13 cellular contexts compared by ENCODE assay signal in genomic region chr11:115676206-115676605, GRCh38.
A peak's percentile ranks its signal among the peaks of the same experiment; 100 is the strongest.
DNase-seq lines count a peak whose midpoint lies in the region; ATAC-seq and TF ChIP-seq lines count a peak whose summit lies in the region.
"Had no signal": no experiment of that assay in that cellular context is flagged by ENCODE, and none has a peak within 500 bp of the region (broad histone marks: within the 10 kb centered on the region; RNA-seq: fewer than 3 reads in every experiment).

No MANE protein-coding gene starts in this region.

- no peak for TF ChIP-seq POLR2A in gastrocnemius medialis (IDR thresholded peaks at IDR 0.05)

- H3K4me1 ChIP-seq in SJCRH30: peaks cover 25% of the 10 kb centered on the region
- H3K4me1 ChIP-seq in gastrocnemius medialis: peaks cover 2 to 8% of the 10 kb centered on the region in 2 donors

- no peak overlapping the region for H3K4me3 Mint-ChIP-seq in mesothelial cell of epicardium

- H3K4me3 ChIP-seq in SJCRH30: no peak overlapping the region
- no peak overlapping the region for H3K4me3 ChIP-seq in gastrocnemius medialis

- H3K27ac Mint-ChIP-seq in mesothelial cell of epicardium: peak overlapping the region; percentile 10

- in situ Hi-C loops in gastrocnemius medialis (cut with MboI; ENCODE audit: low sequenced_read_pairs in 4 of 4): no loop called here

- no peaks in the 10 kb centered on the region for H3K9me3 Mint-ChIP-seq in mesothelial cell of epicardium

- intact Hi-C loops in gastrocnemius medialis (cut with DNase I; ENCODE audit: low total_unique reads): loop anchor here (5.0 kb wide), 1 partner anchor 339 kb away; no protein-coding TSS in a partner anchor

- peaks cover 37% of the 10 kb centered on the region for H3K4me1 Mint-ChIP-seq in mesothelial cell of epicardium

- no peaks in the 10 kb centered on the region for H3K9me3 ChIP-seq in SJCRH30 (replicated peaks)
- no peaks in the 10 kb centered on the region for H3K9me3 ChIP-seq in gastrocnemius medialis
- H3K9me3 ChIP-seq: BE2C had no signal

- H3K27me3 ChIP-seq in SJCRH30 (no peaks in the 10 kb centered on the region), gastrocnemius medialis (no peaks in the 10 kb centered on the region)
- H3K27me3 ChIP-seq: BE2C had no signal

- no peaks in the 10 kb centered on the region for H3K36me3 Mint-ChIP-seq in mesothelial cell of epicardium

- DNase-seq in ELF-1 (ENCODE audit: low read depth, low spot score): peak; percentile 46
- peak; percentile 80 for DNase-seq in NCI-H1105 treated with DMSO at 0.1 percent for 48 hours (lab: John Stamatoyannopoulos, UW)
- no peak for DNase-seq in SJCRH30
- DNase-seq in mesothelial cell of epicardium (ENCODE audit: low spot score in 2 of 2, unreplicated experiment in 2 of 2): no peak
- DNase-seq in gastrocnemius medialis: no peak
- DNase-seq: activated effector memory CD4-positive, alpha-beta T cell treated with Interleukin-2 at 50 U/mL for 16 hours; BE2C; HCEC 1CT; stimulated activated naive CD4-positive, alpha-beta T cell had no signal

- ATAC-seq in HG03045 (IDR thresholded peaks at IDR 0.05; ENCODE audit: unreplicated experiment) (no peak), gastrocnemius medialis (no peak), GM19328 (IDR thresholded peaks at IDR 0.05; ENCODE audit: unreplicated experiment) (no peak)
- ATAC-seq: Panc1 had no signal

- TF ChIP-seq CTCF in mesothelial cell of epicardium (IDR thresholded peaks at IDR 0.05; ENCODE audit: unreplicated experiment) (no peak), gastrocnemius medialis (IDR thresholded peaks at IDR 0.05 in 4 of 5, conservative IDR thresholded peaks at IDR 0.05 in 1 of 5) (no peak)

- H3K27ac ChIP-seq in SJCRH30: peak overlapping the region; percentile 25; the same call in 1 of the 2 replicates
- no peak overlapping the region for H3K27ac ChIP-seq in gastrocnemius medialis
- H3K27ac ChIP-seq: epithelial cell of prostate had no signal

- no peaks in the 10 kb centered on the region for H3K27me3 Mint-ChIP-seq in mesothelial cell of epicardium (ENCODE audit: low read depth)

- H3K36me3 ChIP-seq in SJCRH30: no peaks in the 10 kb centered on the region
- no peaks in the 10 kb centered on the region for H3K36me3 ChIP-seq in gastrocnemius medialis
- H3K36me3 ChIP-seq: BE2C had no signal

Comparison
In these comparisons a context has a peak if more than half of its experiments do, and no peak if none do; other contexts are left out.
1. DNase-seq: peak in ELF-1 (single experiment) and NCI-H1105 treated with DMSO at 0.1 percent for 48 hours (single experiment); none in SJCRH30 (0 of 2), mesothelial cell of epicardium (0 of 2) and gastrocnemius medialis (0 of 2).